Comparison of ENCODE assay signal across 8 cellular contexts in the genomic region with DNA sequence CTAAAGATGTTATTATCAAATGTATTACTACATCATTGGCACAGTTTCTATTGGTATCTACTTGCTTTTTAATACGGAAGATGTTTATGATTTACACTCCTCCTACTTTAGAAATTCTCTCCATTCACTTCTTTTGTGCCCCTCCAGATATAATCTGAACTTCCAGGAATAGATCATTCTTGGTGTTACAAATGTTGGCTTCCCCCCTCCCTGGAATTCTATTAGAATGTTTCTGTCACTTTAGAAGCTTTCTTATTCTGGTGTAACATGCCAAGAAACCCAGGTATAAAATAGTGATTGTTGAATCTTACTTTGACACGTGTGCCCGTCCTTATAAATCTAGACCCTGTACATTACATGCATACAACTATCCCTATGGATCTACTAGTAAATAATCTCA. TPM values are rescaled to one million over a fixed set of nuclear protein-coding genes. Genes with fewer than 3 reads are reported as not detected.
DNase-seq lines count a peak whose midpoint lies in the region; FAIRE-seq and TF ChIP-seq lines count a peak whose summit lies in the region.

No MANE protein-coding gene starts in this region.

- H3K4me3 Mint-ChIP-seq in endodermal cell = peak overlapping the region; percentile 98

- peaks cover 14% of the 10 kb centered on the region for H3K4me1 ChIP-seq in OCI-LY3 (ENCODE audit: low read length)
- H3K4me1 ChIP-seq in endodermal cell (ENCODE audit: control insufficient read depth, insufficient read depth, low read length) = no peaks in the 10 kb centered on the region
- H3K4me1 ChIP-seq in parathyroid adenoma = peaks cover 3% of the 10 kb centered on the region

- H3K9me3 ChIP-seq in OCI-LY3 (ENCODE audit: insufficient read depth, low read length) = no peaks in the 10 kb centered on the region
- no peaks in the 10 kb centered on the region for H3K9me3 ChIP-seq in endodermal cell (ENCODE audit: control insufficient read depth, low read length)
- no peaks in the 10 kb centered on the region for H3K9me3 ChIP-seq in parathyroid adenoma (ENCODE audit: control insufficient read depth, low read length)

- peak overlapping the region; percentile 89 for H3K27ac Mint-ChIP-seq in endodermal cell

- TF ChIP-seq CTCF in OCI-LY3 (IDR thresholded peaks at IDR 0.05; ENCODE audit: low read depth, low read length) (no peak), endodermal cell (conservative IDR thresholded peaks at IDR 0.05) (no peak), parathyroid adenoma (IDR thresholded peaks at IDR 0.05) (no peak)

- WGBS in endodermal cell (ENCODE audit: insufficient coverage in 1 of 2, insufficient read length in 1 of 2), 2 experiments = 6 to 25% methylated on average over 2 to 3 of the region's 3 CpGs

- H3K27me3 Mint-ChIP-seq in endodermal cell (ENCODE audit: insufficient read depth) = no peaks in the 10 kb centered on the region

- H3K27ac ChIP-seq in OCI-LY3 (ENCODE audit: low read length) (peak overlapping the region; percentile 65; the same call in 1 of the 2 replicates), endodermal cell (ENCODE audit: low read depth, low read length) (no peak overlapping the region), parathyroid adenoma (no peak overlapping the region)

- H3K9ac ChIP-seq in OCI-LY3 (ENCODE audit: low read length) = peak overlapping the region; percentile 72
- H3K9ac ChIP-seq in endodermal cell (ENCODE audit: extremely low read depth, low read length, poor library complexity, severe bottlenecking) = peak overlapping the region; percentile 73
- H3K9ac ChIP-seq in parathyroid adenoma = no peak overlapping the region

- H3K4me2 ChIP-seq in OCI-LY3 (ENCODE audit: low read length) (peak overlapping the region; percentile 76), parathyroid adenoma (ENCODE audit: low read length) (peak overlapping the region; percentile 91)

- peaks cover 19% of the 10 kb centered on the region for H3K4me1 Mint-ChIP-seq in endodermal cell

- peak overlapping the region; percentile 95 for H2AFZ ChIP-seq in OCI-LY3 (ENCODE audit: low read depth, low read length)
- H2AFZ ChIP-seq in parathyroid adenoma = peak overlapping the region; percentile 82

- peaks cover 7% of the 10 kb centered on the region for H4K20me1 ChIP-seq in OCI-LY3 (ENCODE audit: insufficient read depth, low read length)

- DNase-seq in ELR (ENCODE audit: low read depth) (peak; percentile 15), endodermal cell (no peak), NCI-H446 (lab: John Stamatoyannopoulos, UW) (no peak), urothelium cell line (ENCODE audit: low spot score) (no peak), amniotic stem cell (lab: John Stamatoyannopoulos, UW) (no peak), EL (no peak)

- H3K27me3 ChIP-seq in OCI-LY3 (ENCODE audit: low read depth, low read length) = no peaks in the 10 kb centered on the region
- H3K27me3 ChIP-seq in endodermal cell (ENCODE audit: control insufficient read depth, insufficient read depth, low read length, poor library complexity, severe bottlenecking) = no peaks in the 10 kb centered on the region
- H3K27me3 ChIP-seq in parathyroid adenoma (ENCODE audit: control insufficient read depth, insufficient read depth, low read length) = no peaks in the 10 kb centered on the region

- H3K79me2 ChIP-seq in OCI-LY3 (ENCODE audit: low read length) (peaks cover 45% of the 10 kb centered on the region), parathyroid adenoma (peaks cover 9% of the 10 kb centered on the region)

- FAIRE-seq in urothelium cell line (lab: Jason Lieb, UNC) = no peak

- no peaks in the 10 kb centered on the region for H3K36me3 ChIP-seq in OCI-LY3 (replicated peaks; ENCODE audit: low read depth, low read length)
- H3K36me3 ChIP-seq in endodermal cell (ENCODE audit: control insufficient read depth, insufficient read depth, low read length) = peaks cover 6% of the 10 kb centered on the region
- H3K36me3 ChIP-seq in parathyroid adenoma (ENCODE audit: control insufficient read depth, insufficient read depth, low read length) = no peaks in the 10 kb centered on the region

- H3K36me3 Mint-ChIP-seq in endodermal cell (ENCODE audit: low read depth) = peaks cover 26% of the 10 kb centered on the region

- H3K4me3 ChIP-seq in OCI-LY3 (ENCODE audit: low read length) (peak overlapping the region; percentile 89), endodermal cell (ENCODE audit: low read length) (peak overlapping the region; percentile 93), parathyroid adenoma (ENCODE audit: low read depth, low read length) (peak overlapping the region; percentile 97)

- peaks cover 6% of the 10 kb centered on the region for H3K9me3 Mint-ChIP-seq in endodermal cell

RNA-seq across cellular contexts. Expression of gene WDR20, which starts 1.2 kb away (rescaled TPM):
- total RNA-seq in endodermal cell = 10 to 100 TPM; 33.8 to 37.6 TPM
- 18.5 TPM for polyA plus RNA-seq in endodermal cell (2013, experiment 1 of 2)
- 15.9 TPM for polyA plus RNA-seq in endodermal cell (2013, experiment 2 of 2)

RNA-seq across cellular contexts. Expression of gene HSP90AA1, which starts 51.7 kb away (rescaled TPM):
- 100 to 1,000 TPM; 696 to 821 TPM for total RNA-seq in endodermal cell
- 830 TPM for polyA plus RNA-seq in endodermal cell (2013, experiment 1 of 2)
- polyA plus RNA-seq in endodermal cell (2013, experiment 2 of 2) = 855 TPM
